In genomic region chr15:23629234-23629805, GRCh38 we compare ENCODE assay signal across 9 cellular contexts. TPM values are rescaled to one million over a fixed set of nuclear protein-coding genes. Genes with fewer than 3 reads are reported as not detected.
A peak's percentile ranks its signal among the peaks of the same experiment; 100 is the strongest.
DNase-seq lines count a peak whose midpoint lies in the region; ATAC-seq and TF ChIP-seq lines count a peak whose summit lies in the region.
"Had no signal": no experiment of that assay in that cellular context is flagged by ENCODE, and none has a peak within 500 bp of the region (broad histone marks: within the 10 kb centered on the region; RNA-seq: fewer than 3 reads in every experiment).

No MANE protein-coding gene starts in this region.

- H3K9me3 ChIP-seq in smooth muscle cell (replicated peaks; ENCODE audit: low read depth), result no peaks in the 10 kb centered on the region
- no peaks in the 10 kb centered on the region for H3K9me3 ChIP-seq in suprapubic skin

- H3K4me2 ChIP-seq in smooth muscle cell, result no peak overlapping the region

- ATAC-seq in GM21528 (IDR thresholded peaks at IDR 0.05; ENCODE audit: low FRiP score, unreplicated experiment), result no peak
- no peak for ATAC-seq in HG03095 (IDR thresholded peaks at IDR 0.05; ENCODE audit: unreplicated experiment)

- WGBS in smooth muscle cell (ENCODE audit: low lambda C conversion rate), result 33% methylated on average over 4 of the region's 4 CpGs
- WGBS in suprapubic skin, result 13% methylated on average over 4 of the region's 4 CpGs

- no peak overlapping the region for H3K9ac ChIP-seq in smooth muscle cell (ENCODE audit: low read depth)

- H3F3A ChIP-seq in smooth muscle cell (ENCODE audit: low read depth), result no peaks in the 10 kb centered on the region

- no peaks in the 10 kb centered on the region for H3K36me3 ChIP-seq in smooth muscle cell (ENCODE audit: low read depth)
- H3K36me3 ChIP-seq in suprapubic skin, result no peaks in the 10 kb centered on the region

- H4K20me1 ChIP-seq in smooth muscle cell (ENCODE audit: low read depth), result no peaks in the 10 kb centered on the region

- H3K27ac ChIP-seq in smooth muscle cell (ENCODE audit: low read depth) (no peak overlapping the region), suprapubic skin (no peak overlapping the region)

- no peaks in the 10 kb centered on the region for H3K4me1 ChIP-seq in smooth muscle cell (ENCODE audit: low read depth)
- no peaks in the 10 kb centered on the region for H3K4me1 ChIP-seq in suprapubic skin

- peak; percentile 23 for DNase-seq in NCI-H2029 treated with DMSO at 0.1 percent for 48 hours (lab: John Stamatoyannopoulos, UW)
- no peak for DNase-seq in NCI-H2029 (lab: John Stamatoyannopoulos, UW)
- peak; percentile 34 for DNase-seq in NCI-H748 treated with DMSO at 0.1 percent for 48 hours (lab: John Stamatoyannopoulos, UW)
- peak; percentile 10 for DNase-seq in epithelial cell of esophagus (ENCODE audit: low read depth)
- DNase-seq in smooth muscle cell (lab: John Stamatoyannopoulos, UW; ENCODE audit: unreplicated experiment), result no peak
- DNase-seq in suprapubic skin (ENCODE audit: low spot score in 2 of 2), result no peak
- DNase-seq: Calu3 had no signal

- no peak for TF ChIP-seq POLR2A in suprapubic skin (IDR thresholded peaks at IDR 0.05)

- no peak overlapping the region for H3K4me3 ChIP-seq in epithelial cell of esophagus (ENCODE audit: low read length)
- H3K4me3 ChIP-seq in smooth muscle cell, result no peak overlapping the region
- no peak overlapping the region for H3K4me3 ChIP-seq in suprapubic skin

- TF ChIP-seq CTCF in epithelial cell of esophagus (IDR thresholded peaks at IDR 0.05; ENCODE audit: insufficient read depth, low read depth, low read length, missing control alignments), result peak; percentile 48
- TF ChIP-seq CTCF in smooth muscle cell (IDR thresholded peaks at IDR 0.05; ENCODE audit: borderline replicate concordance, insufficient read depth, poor library complexity, severe bottlenecking), result peak; percentile 38
- no peak for TF ChIP-seq CTCF in suprapubic skin (IDR thresholded peaks at IDR 0.05)

- no peak for TF ChIP-seq EP300 in suprapubic skin (IDR thresholded peaks at IDR 0.05)

- no peaks in the 10 kb centered on the region for H3K79me2 ChIP-seq in smooth muscle cell (ENCODE audit: low read depth)

- H2AFZ ChIP-seq in smooth muscle cell (ENCODE audit: low read depth), result no peak overlapping the region

- peaks cover 6% of the 10 kb centered on the region for H3K27me3 ChIP-seq in smooth muscle cell (ENCODE audit: low read depth)
- H3K27me3 ChIP-seq in suprapubic skin, result peaks cover 14% of the 10 kb centered on the region

RNA-seq across cellular contexts. Expression of gene MAGEL2, which starts 18.3 kb away (rescaled TPM):
- total RNA-seq in smooth muscle cell (6.0 and 8.4 TPM in 2 replicates), suprapubic skin (not detected)
- 10.4 and 16.0 TPM in 2 replicates for polyA plus RNA-seq in smooth muscle cell
- total RNA-seq: Calu3 had no signal

RNA-seq across cellular contexts. Expression of gene NDN, which starts 57.8 kb away (rescaled TPM):
- 114 and 118 TPM in 2 replicates for total RNA-seq in smooth muscle cell
- 139 and 158 TPM in 2 replicates for polyA plus RNA-seq in smooth muscle cell
- 10 to 100 TPM in 1 of 4 donors, 1 to 10 TPM in 3; 8.2 to 14.8 (median 8.9) TPM for total RNA-seq in suprapubic skin
- total RNA-seq: Calu3 had no signal

Comparison
In these comparisons a context has a peak if more than half of its experiments do, and no peak if none do; other contexts are left out.
1. DNase-seq: peak in NCI-H2029 treated with DMSO at 0.1 percent for 48 hours (single experiment), NCI-H748 treated with DMSO at 0.1 percent for 48 hours (single experiment) and epithelial cell of esophagus (single experiment); none in NCI-H2029 (single experiment), smooth muscle cell (single experiment) and suprapubic skin (0 of 2).
2. CTCF ChIP-seq: peak in epithelial cell of esophagus (single experiment) and smooth muscle cell (single experiment); none in suprapubic skin (0 of 2).